In genomic region chr2:27131429-27131828, GRCh38 we compare ENCODE assay signal across 20 cellular contexts. TPM values are rescaled to one million over a fixed set of nuclear protein-coding genes. Genes with fewer than 3 reads are reported as not detected.
"Had no signal": no experiment of that assay in that cellular context is flagged by ENCODE, and none has a peak within 500 bp of the region (broad histone marks: within the 10 kb centered on the region; RNA-seq: fewer than 3 reads in every experiment).

No MANE protein-coding gene starts in this region.

- ATAC-seq: activated T-helper 17 cell treated with anti-CD3 and anti-CD28 coated beads, Interleukin-2, amount 50 U/mL, for 72 hours; lower lobe of right lung; naive thymus-derived CD8-positive, alpha-beta T cell; SK-N-SH treated with all-trans-retinoic acid at 6 μM for 48 hours had no signal

- H3K27ac Mint-ChIP-seq: activated naive CD8-positive, alpha-beta T cell treated with anti-CD3 and anti-CD28 coated beads, Interleukin-2, amount 10 ng/mL, durations not matched to agents 7 days and 5 days; activated T-helper 17 cell treated with anti-CD3 and anti-CD28 coated beads, Interleukin-2, amount 50 U/mL, for 72 hours had no signal

- H3K27ac ChIP-seq: esophagus muscularis mucosa, lower lobe of right lung, stomach, thoracic aorta, vagina had no signal

- H3K4me3 ChIP-seq: dorsolateral prefrontal cortex, esophagus muscularis mucosa, lower lobe of right lung, thoracic aorta, vagina had no signal

- DNase-seq: activated CD4-positive, alpha-beta T cell treated with anti-CD3 and anti-CD28 coated beads, Interleukin-2, amount 50 U/mL, for 48 hours; activated naive CD8-positive, alpha-beta T cell treated with anti-CD3 and anti-CD28 coated beads, Interleukin-2, amount 10 ng/mL, durations not matched to agents 7 days and 5 days; aorta; dorsolateral prefrontal cortex; hypothalamus; lower lobe of right lung; midbrain; naive thymus-derived CD8-positive, alpha-beta T cell; stimulated activated CD4-positive, alpha-beta T cell treated with anti-CD3 and anti-CD28 coated beads, Interleukin-15, amount 100 ng/mL, for 24 hours; stimulated activated CD4-positive, alpha-beta T cell treated with anti-CD3 and anti-CD28 coated beads, Interleukin-4, amount 100 ng/mL, for 4 hours; stomach had no signal

- H3K9me3 ChIP-seq: esophagus muscularis mucosa, lower lobe of right lung, stomach, thoracic aorta, vagina had no signal

- H3K9me3 Mint-ChIP-seq: activated naive CD8-positive, alpha-beta T cell treated with anti-CD3 and anti-CD28 coated beads, Interleukin-2, amount 10 ng/mL, durations not matched to agents 7 days and 5 days; activated T-helper 17 cell treated with anti-CD3 and anti-CD28 coated beads, Interleukin-2, amount 50 U/mL, for 72 hours had no signal

- FAIRE-seq: bronchial epithelial cell had no signal

- H3K27me3 Mint-ChIP-seq: activated naive CD8-positive, alpha-beta T cell treated with anti-CD3 and anti-CD28 coated beads, Interleukin-2, amount 10 ng/mL, durations not matched to agents 7 days and 5 days; activated T-helper 17 cell treated with anti-CD3 and anti-CD28 coated beads, Interleukin-2, amount 50 U/mL, for 72 hours; naive thymus-derived CD8-positive, alpha-beta T cell had no signal

- H3K27me3 ChIP-seq: dorsolateral prefrontal cortex, esophagus muscularis mucosa, stomach, vagina had no signal

- H3K4me3 Mint-ChIP-seq: activated naive CD8-positive, alpha-beta T cell treated with anti-CD3 and anti-CD28 coated beads, Interleukin-2, amount 10 ng/mL, durations not matched to agents 7 days and 5 days; activated T-helper 17 cell treated with anti-CD3 and anti-CD28 coated beads, Interleukin-2, amount 50 U/mL, for 72 hours had no signal

RNA-seq across cellular contexts. Expression of gene PRR30, which starts 7.8 kb away (rescaled TPM):
- total RNA-seq: activated naive CD8-positive, alpha-beta T cell treated with anti-CD3 and anti-CD28 coated beads, Interleukin-2, amount 10 ng/mL, durations not matched to agents 7 days and 5 days; activated T-helper 17 cell treated with anti-CD3 and anti-CD28 coated beads, Interleukin-2, amount 50 U/mL, for 72 hours; aorta; bronchial epithelial cell; dorsolateral prefrontal cortex; esophagus muscularis mucosa; fibroblast of villous mesenchyme; lower lobe of right lung; naive thymus-derived CD8-positive, alpha-beta T cell; osteocyte; stomach; T-helper 2 cell treated with Interferon-gamma antibody and Interleukin-4, amounts not matched to agents 100 ng/mL and 5 ng/mL, for 36 hours; thoracic aorta; vagina had no signal
- polyA plus RNA-seq: aorta; naive thymus-derived CD8-positive, alpha-beta T cell; stomach had no signal

RNA-seq across cellular contexts. Expression of gene ABHD1, which starts 7.8 kb away (rescaled TPM):
- total RNA-seq: bronchial epithelial cell, fibroblast of villous mesenchyme, stomach, vagina had no signal

RNA-seq across cellular contexts. Expression of gene TCF23, which starts 17.4 kb away (rescaled TPM):
- total RNA-seq: activated naive CD8-positive, alpha-beta T cell treated with anti-CD3 and anti-CD28 coated beads, Interleukin-2, amount 10 ng/mL, durations not matched to agents 7 days and 5 days; activated T-helper 17 cell treated with anti-CD3 and anti-CD28 coated beads, Interleukin-2, amount 50 U/mL, for 72 hours; bronchial epithelial cell; esophagus muscularis mucosa; fibroblast of villous mesenchyme; naive thymus-derived CD8-positive, alpha-beta T cell; osteocyte; stomach; T-helper 2 cell treated with Interferon-gamma antibody and Interleukin-4, amounts not matched to agents 100 ng/mL and 5 ng/mL, for 36 hours; thoracic aorta had no signal
- polyA plus RNA-seq: aorta; naive thymus-derived CD8-positive, alpha-beta T cell had no signal
